ENCODE assay signal across 1 cellular context in the genomic region with DNA sequence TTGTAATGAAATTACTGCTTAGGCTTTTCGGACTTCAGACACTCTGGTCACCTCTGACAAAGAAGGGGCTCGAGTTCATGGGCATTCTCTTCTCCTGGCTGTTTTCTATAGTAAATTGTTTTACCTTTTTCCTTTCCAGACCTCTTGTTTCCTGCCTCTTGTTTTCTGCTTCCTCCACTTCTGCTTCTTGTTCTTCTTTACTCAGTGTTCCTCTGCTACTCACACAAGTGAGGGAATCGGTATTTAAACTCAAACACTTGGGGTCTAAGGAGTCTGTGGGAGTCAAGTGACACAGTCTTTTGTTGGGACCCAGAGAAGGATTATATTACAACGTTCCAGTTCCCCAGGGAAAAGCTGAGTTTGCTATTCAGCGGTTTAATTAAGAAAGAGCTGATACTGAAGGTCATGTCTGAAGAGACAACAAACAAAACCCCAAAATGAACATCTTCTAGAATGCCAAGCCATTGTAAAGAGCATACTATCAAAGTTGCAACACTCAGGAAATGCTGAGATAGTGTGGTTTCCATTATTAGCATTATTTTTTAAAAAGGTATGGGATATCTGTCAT.
TF ChIP-seq lines count a peak whose summit lies in the region.

No MANE protein-coding gene starts in this region.

TF ChIP-seq in K562, 482 proteins besides CTCF, POLR2A, EP300 and RAD21 (continued from another document):
- no peak for TF ChIP-seq E2F1 (CRISPR knock-in tag; IDR thresholded peaks at IDR 0.05)
TF ChIP-seq in K562: peak in this region for 5.
